ENCODE assay signal across 1 cellular context in genomic region chr13:44396295-44396962, GRCh38.
TF ChIP-seq lines count a peak whose summit lies in the region.

No MANE protein-coding gene starts in this region.

TF ChIP-seq in HepG2, 621 proteins besides CTCF, POLR2A, EP300 and RAD21 (continued from another document):
- TF ChIP-seq ZNF687 (CRISPR knock-in tag; IDR thresholded peaks at IDR 0.05) = 0 out of 2 replicates have a peak, but pooled peaks have one; percentile 19
- TF ChIP-seq KLF15 (CRISPR knock-in tag; IDR thresholded peaks at IDR 0.05; ENCODE audit: borderline replicate concordance) = no peak
TF ChIP-seq in HepG2: peak in this region for 1.
